1 cellular context compared by ENCODE assay signal in the genomic region with DNA sequence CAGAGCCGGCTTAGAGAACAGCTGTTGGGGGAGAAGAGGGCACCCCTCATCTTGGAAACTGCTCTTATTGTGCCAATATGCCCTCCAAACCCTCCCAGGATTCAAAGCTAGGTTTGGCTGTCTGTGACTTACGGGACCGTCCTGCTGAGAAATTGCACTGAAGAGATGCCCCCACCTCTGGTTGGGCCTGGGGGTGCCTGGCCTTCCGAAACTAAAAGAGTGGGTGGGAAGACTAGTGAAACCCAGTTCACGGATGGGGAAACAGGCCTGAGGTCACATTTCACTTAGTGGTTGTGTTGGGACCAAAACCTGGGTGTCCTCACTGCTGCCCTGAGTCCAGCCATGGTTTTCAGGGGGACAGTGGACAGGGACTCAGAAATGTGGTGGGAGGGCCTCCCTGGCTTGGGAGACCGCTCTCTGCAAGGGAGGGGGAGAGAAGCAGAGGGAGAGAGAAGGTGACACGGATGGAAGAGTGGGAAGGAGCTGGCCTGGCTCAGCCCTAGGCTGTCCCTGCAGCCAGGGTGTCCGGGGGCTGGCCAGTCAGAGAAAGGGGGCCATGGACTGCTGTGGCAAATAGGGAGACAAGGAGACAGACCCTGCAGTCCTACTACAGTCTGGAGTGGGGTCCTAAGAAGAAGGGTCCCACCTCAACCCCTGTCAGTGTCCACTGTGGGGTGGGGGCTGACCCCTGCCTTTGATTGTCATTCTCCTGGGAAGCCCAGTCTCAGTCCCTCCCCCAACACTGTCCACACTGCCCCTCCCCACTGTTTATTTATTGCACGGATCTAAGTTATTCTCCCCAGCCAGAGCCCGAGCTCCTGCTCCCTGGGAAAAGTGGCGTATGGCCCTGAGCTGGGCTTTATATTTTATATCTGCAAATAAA.
TF ChIP-seq lines count a peak whose summit lies in the region.

No MANE protein-coding gene starts in this region.

TF ChIP-seq in H1, 55 proteins besides CTCF, POLR2A, EP300 and RAD21:
- no peak for TF ChIP-seq HDAC2 (IDR thresholded peaks at IDR 0.05; ENCODE audit: borderline replicate concordance in 1 of 2, low read depth in 2 of 2, low read length in 2 of 2)
- no peak for TF ChIP-seq BRCA1 (IDR thresholded peaks at IDR 0.05; ENCODE audit: low read depth, low read length)
- no peak for TF ChIP-seq SUZ12 (IDR thresholded peaks at IDR 0.05; ENCODE audit: low read length)
- TF ChIP-seq SP2 (IDR thresholded peaks at IDR 0.05; ENCODE audit: low read length) = no peak
- no peak for TF ChIP-seq EGR1 (IDR thresholded peaks at IDR 0.05; ENCODE audit: borderline replicate concordance, low read depth, low read length)
- TF ChIP-seq MAFK (IDR thresholded peaks at IDR 0.05; ENCODE audit: low read depth, low read length) = no peak
- TF ChIP-seq KDM1A (IDR thresholded peaks at IDR 0.05; ENCODE audit: borderline replicate concordance, low read length) = no peak
- no peak for TF ChIP-seq PHF8 (conservative IDR thresholded peaks at IDR 0.05; ENCODE audit: low read depth, low read length)
- TF ChIP-seq NRF1 (IDR thresholded peaks at IDR 0.05; ENCODE audit: low read depth, low read length) = no peak
- no peak for TF ChIP-seq JUN (IDR thresholded peaks at IDR 0.05; ENCODE audit: low read depth, low read length)
- TF ChIP-seq SP4 (IDR thresholded peaks at IDR 0.05; ENCODE audit: low read length) = no peak
- no peak for TF ChIP-seq ATF2 (IDR thresholded peaks at IDR 0.05; ENCODE audit: low read length)
- TF ChIP-seq, protein P1, sequence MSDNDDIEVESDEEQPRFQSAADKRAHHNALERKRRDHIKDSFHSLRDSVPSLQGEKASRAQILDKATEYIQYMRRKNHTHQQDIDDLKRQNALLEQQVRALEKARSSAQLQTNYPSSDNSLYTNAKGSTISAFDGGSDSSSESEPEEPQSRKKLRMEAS (IDR thresholded peaks at IDR 0.05) = no peak
